ENCODE assay signal across 11 cellular contexts in the genomic region with DNA sequence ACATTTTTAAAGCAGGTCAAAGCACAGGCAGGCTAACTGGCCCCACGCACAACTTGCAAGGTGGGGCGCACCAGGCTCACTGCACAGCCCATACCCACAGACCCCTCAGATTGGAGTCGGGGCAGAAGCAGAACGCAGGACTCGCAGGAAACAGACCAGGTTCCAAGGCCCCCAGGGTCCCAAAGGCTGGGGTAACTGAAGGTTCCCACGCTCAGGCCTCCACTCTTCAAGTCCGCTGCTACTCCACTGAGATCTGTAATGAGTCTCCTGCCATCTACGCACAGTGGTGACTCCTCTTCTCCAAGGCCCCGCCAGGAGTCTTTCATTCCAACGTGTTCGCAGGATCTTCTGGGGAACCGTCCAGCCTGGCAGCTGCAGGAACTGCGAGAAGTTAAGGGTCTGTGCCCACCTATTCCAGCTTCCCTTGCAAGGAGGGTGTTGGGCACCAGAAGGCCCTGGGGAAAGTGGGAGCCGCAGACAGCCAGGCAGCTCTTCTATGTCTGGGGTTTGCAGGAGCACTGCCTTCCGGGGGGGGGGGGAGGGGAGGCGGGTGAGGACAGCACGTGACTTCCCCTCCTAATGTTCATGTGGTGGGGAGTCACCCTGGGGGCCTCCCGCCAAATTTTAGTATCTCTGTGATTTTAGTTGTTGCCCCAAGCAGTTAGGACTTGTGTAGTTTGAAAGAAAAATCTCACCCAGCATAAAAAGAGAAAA. TPM values are rescaled to one million over a fixed set of nuclear protein-coding genes. Genes with fewer than 3 reads are reported as not detected.
DNase-seq lines count a peak whose midpoint lies in the region; ATAC-seq and TF ChIP-seq lines count a peak whose summit lies in the region.
"Had no signal": no experiment of that assay in that cellular context is flagged by ENCODE, and none has a peak within 500 bp of the region (broad histone marks: within the 10 kb centered on the region; RNA-seq: fewer than 3 reads in every experiment).

No MANE protein-coding gene starts in this region.

- peaks cover 20% of the 10 kb centered on the region for H3K4me1 Mint-ChIP-seq in T-helper 17 cell
- peaks cover 22 to 26% of the 10 kb centered on the region in 2 donors for H3K4me1 Mint-ChIP-seq in effector memory CD8-positive, alpha-beta T cell (ENCODE audit: low read depth in 2 of 2)

- H3K9me3 Mint-ChIP-seq in effector memory CD8-positive, alpha-beta T cell: no peaks in the 10 kb centered on the region

- ATAC-seq in T-helper 17 cell: no peak
- no peak for ATAC-seq in effector memory CD8-positive, alpha-beta T cell (replicated peaks)
- ATAC-seq in GM21576 (IDR thresholded peaks at IDR 0.05; ENCODE audit: unreplicated experiment): no peak
- no peak for ATAC-seq in HG03025 (IDR thresholded peaks at IDR 0.05; ENCODE audit: low FRiP score, unreplicated experiment)
- no peak for ATAC-seq in upper lobe of left lung (ENCODE audit: low FRiP score in 2 of 2)
- ATAC-seq: foreskin keratinocyte, Right ventricle myocardium inferior had no signal

- TF ChIP-seq POLR2A in upper lobe of left lung (IDR thresholded peaks at IDR 0.05): no peak

- no peak for TF ChIP-seq CTCF in upper lobe of left lung (IDR thresholded peaks at IDR 0.05)

- H3K36me3 Mint-ChIP-seq in T-helper 17 cell (ENCODE audit: low read depth): no peaks in the 10 kb centered on the region
- peaks cover 33% of the 10 kb centered on the region for H3K36me3 Mint-ChIP-seq in effector memory CD8-positive, alpha-beta T cell (ENCODE audit: insufficient read depth)

- 72 to 76% methylated on average over 16 to 17 of the region's 18 CpGs for WGBS in upper lobe of left lung, 2 donors

- H3K36me3 ChIP-seq in upper lobe of left lung: peaks cover 0 to 3% (median 0%) of the 10 kb centered on the region in 4 donors

- peaks cover 7% of the 10 kb centered on the region for H3K27me3 Mint-ChIP-seq in T-helper 17 cell
- H3K27me3 Mint-ChIP-seq in effector memory CD8-positive, alpha-beta T cell: peaks cover 0 to 18% of the 10 kb centered on the region in 2 donors

- H3K27me3 ChIP-seq in upper lobe of left lung: no peaks in the 10 kb centered on the region
- H3K27me3 ChIP-seq: foreskin keratinocyte had no signal

- no peak overlapping the region for H3K4me3 ChIP-seq in upper lobe of left lung

- no peak for TF ChIP-seq EP300 in upper lobe of left lung (IDR thresholded peaks at IDR 0.05)

- peak; percentile 11 for DNase-seq in NCI-H2227 (lab: John Stamatoyannopoulos, UW; ENCODE audit: unreplicated experiment)
- DNase-seq in NCI-H2227 treated with DMSO at 0.1 percent for 48 hours (lab: John Stamatoyannopoulos, UW): no peak
- no peak for DNase-seq in T-helper 17 cell
- DNase-seq in effector memory CD8-positive, alpha-beta T cell: no peak
- DNase-seq in posterior vena cava (ENCODE audit: low spot score): peak; percentile 66
- DNase-seq in upper lobe of left lung: no peak
- DNase-seq: foreskin keratinocyte, NCI-H187 had no signal

- peak overlapping the region; percentile 41 for H3K4me3 Mint-ChIP-seq in T-helper 17 cell
- peak overlapping the region; percentile 87 for H3K4me3 Mint-ChIP-seq in effector memory CD8-positive, alpha-beta T cell

- peaks cover 26 to 34% (median 31%) of the 10 kb centered on the region in 4 donors for H3K4me1 ChIP-seq in upper lobe of left lung
- H3K4me1 ChIP-seq: foreskin keratinocyte had no signal

- H3K9me3 ChIP-seq in T-helper 17 cell (ENCODE audit: control insufficient read depth, low read length, poor library complexity, severe bottlenecking): no peaks in the 10 kb centered on the region
- no peaks in the 10 kb centered on the region for H3K9me3 ChIP-seq in upper lobe of left lung

- H3K27ac ChIP-seq in upper lobe of left lung: no peak overlapping the region
- H3K27ac ChIP-seq: foreskin keratinocyte had no signal

- intact Hi-C loops in posterior vena cava (cut with DNase I): loop anchor here (2.0 to 5.0 kb wide), 2 partner anchors 55 to 75 kb away; a partner anchor contains a TSS

- peak overlapping the region; percentile 92 for H3K27ac Mint-ChIP-seq in T-helper 17 cell
- H3K27ac Mint-ChIP-seq in effector memory CD8-positive, alpha-beta T cell: peak overlapping the region; percentile 28 to 91

RNA-seq across cellular contexts. Expression of a gene that starts 2.0 kb away (rescaled TPM):
- total RNA-seq in T-helper 17 cell (10 to 100 TPM; 17.8 to 19.5 TPM), posterior vena cava (10 to 100 TPM in 1 of 2 donors, 1 to 10 TPM in 1; 8.8 to 11.4 TPM), upper lobe of left lung (10 to 100 TPM; 13.0 to 44.0 (median 20.7) TPM)

RNA-seq across cellular contexts. Expression of a gene that starts 54.6 kb away (rescaled TPM):
- 10 to 100 TPM; 32.3 to 34.1 TPM for total RNA-seq in T-helper 17 cell
- 10 to 100 TPM; 24.4 to 26.3 TPM for total RNA-seq in posterior vena cava
- 10 to 100 TPM; 27.8 to 46.3 (median 36.4) TPM for total RNA-seq in upper lobe of left lung

Comparison
In these comparisons a context has a peak if more than half of its experiments do, and no peak if none do; other contexts are left out.
1. DNase-seq: peak in NCI-H2227 (single experiment) and posterior vena cava (single experiment); none in NCI-H2227 treated with DMSO at 0.1 percent for 48 hours (single experiment), T-helper 17 cell (0 of 3), effector memory CD8-positive, alpha-beta T cell (0 of 3) and upper lobe of left lung (0 of 2).